In the genomic region with DNA sequence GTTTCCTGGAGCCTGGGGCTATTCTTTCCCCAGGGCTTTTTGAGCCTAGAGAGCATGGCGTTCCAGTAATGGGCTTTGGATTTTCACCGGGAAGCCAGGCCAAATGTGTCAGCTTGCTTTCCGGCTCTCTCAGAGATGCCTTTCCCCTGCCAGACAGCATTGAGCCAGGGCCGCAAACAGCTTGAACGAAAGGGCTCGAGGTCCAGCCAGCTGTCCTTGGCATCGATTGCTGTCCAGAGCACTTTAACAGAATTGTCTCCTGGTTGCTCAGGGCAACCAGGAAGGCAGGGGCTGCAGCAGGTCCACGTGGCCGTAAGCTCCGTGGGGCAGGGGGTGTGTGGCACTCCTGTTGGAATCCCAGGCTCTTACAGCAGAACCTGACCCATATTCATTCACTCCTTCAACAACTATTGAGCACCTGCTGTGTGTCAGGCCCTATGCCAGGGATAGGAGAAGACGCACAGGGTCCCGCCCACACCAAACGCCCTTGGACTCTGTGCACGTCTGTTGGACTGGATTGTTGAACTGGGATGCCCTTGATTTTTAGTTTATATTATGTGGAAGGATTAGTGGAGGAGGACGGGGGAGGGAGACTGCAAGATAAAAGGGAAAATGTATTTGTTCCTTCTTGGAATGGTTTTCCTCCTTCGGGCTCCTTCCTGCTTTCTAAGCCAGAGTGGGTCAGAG, we compare ENCODE assay signal across 16 cellular contexts. TPM values are rescaled to one million over a fixed set of nuclear protein-coding genes. Genes with fewer than 3 reads are reported as not detected.
DNase-seq lines count a peak whose midpoint lies in the region; ATAC-seq and TF ChIP-seq lines count a peak whose summit lies in the region.
"Had no signal": no experiment of that assay in that cellular context is flagged by ENCODE, and none has a peak within 500 bp of the region (broad histone marks: within the 10 kb centered on the region; RNA-seq: fewer than 3 reads in every experiment).

No MANE protein-coding gene starts in this region.

- no peaks in the 10 kb centered on the region for H4K20me1 ChIP-seq in MM.1S (ENCODE audit: insufficient read depth, low read length)

- no peak overlapping the region for H3K27ac ChIP-seq in MM.1S (ENCODE audit: low read length)
- H3K27ac ChIP-seq: skin epidermis had no signal

- peak; percentile 87 for ATAC-seq in left lobe of liver
- no peak for ATAC-seq in GM21381 (IDR thresholded peaks at IDR 0.05; ENCODE audit: unreplicated experiment)
- ATAC-seq: T-helper 17 cell had no signal

- no peaks in the 10 kb centered on the region for H3K9me2 ChIP-seq in MM.1S (replicated peaks; ENCODE audit: insufficient read depth, low read length)

- H3F3A ChIP-seq in MM.1S (ENCODE audit: insufficient read depth, low read length), result no peaks in the 10 kb centered on the region

- no peaks in the 10 kb centered on the region for H3K27me3 ChIP-seq in MM.1S (replicated peaks; ENCODE audit: insufficient read depth, low read length)

- H3K9me3 ChIP-seq in MM.1S (replicated peaks; ENCODE audit: insufficient read depth, low read length), result no peaks in the 10 kb centered on the region

- TF ChIP-seq CTCF in MM.1S (IDR thresholded peaks at IDR 0.05; ENCODE audit: low read length), result no peak

- no peak overlapping the region for H3K9ac ChIP-seq in MM.1S (ENCODE audit: low read length)

- DNase-seq in NCI-H2029 (lab: John Stamatoyannopoulos, UW), result peak; percentile 39
- DNase-seq in cerebellar nuclear complex (lab: John Stamatoyannopoulos, UW), result peak; percentile 23 to 68
- DNase-seq in left lobe of liver (ENCODE audit: low spot score), result peak; percentile 86
- DNase-seq in retina, result peak; percentile 55
- DNase-seq in MM.1S, result no peak
- DNase-seq in NCI-H748 treated with DMSO at 0.1 percent for 48 hours (lab: John Stamatoyannopoulos, UW), result no peak
- DNase-seq in SW 1271 (lab: John Stamatoyannopoulos, UW), result no peak
- DNase-seq: activated CD4-positive, alpha-beta memory T cell treated with anti-CD3 and anti-CD28 coated beads for 36 hours; activated naive CD4-positive, alpha-beta T cell treated with anti-CD3 and anti-CD28 coated beads, Interleukin-2, amount 50 U/mL, for 16 hours; dermis blood vessel endothelial cell; DMS79 treated with DMSO at 0.1 percent for 48 hours; HCEC 1CT; NCI-H187 treated with DMSO at 0.1 percent for 48 hours; T-helper 17 cell had no signal

- no peak overlapping the region for H3K4me3 ChIP-seq in MM.1S (ENCODE audit: low read length)
- H3K4me3 ChIP-seq: skin epidermis had no signal

- H3K36me3 ChIP-seq in MM.1S (replicated peaks; ENCODE audit: insufficient read depth, low read length), result no peaks in the 10 kb centered on the region

- no peak overlapping the region for H3K4me2 ChIP-seq in MM.1S (ENCODE audit: low read depth, low read length)

- no peaks in the 10 kb centered on the region for H3K79me2 ChIP-seq in MM.1S (ENCODE audit: low read length)

- H2AFZ ChIP-seq in MM.1S (ENCODE audit: low read length), result no peak overlapping the region

- H3K4me1 ChIP-seq in MM.1S (ENCODE audit: low read length), result peaks cover 5% of the 10 kb centered on the region; the same call in 1 of the 2 replicates

RNA-seq across cellular contexts. Expression of a gene that starts 38.8 kb away (rescaled TPM):
- total RNA-seq in left lobe of liver, result 11.4 TPM

Comparison
In these comparisons a context has a peak if more than half of its experiments do, and no peak if none do; other contexts are left out.
1. DNase-seq: peak in NCI-H2029 (single experiment), cerebellar nuclear complex (2 of 2), left lobe of liver (single experiment) and retina (single experiment); none in MM.1S (single experiment), NCI-H748 treated with DMSO at 0.1 percent for 48 hours (single experiment) and SW 1271 (0 of 2).